In the genomic region with DNA sequence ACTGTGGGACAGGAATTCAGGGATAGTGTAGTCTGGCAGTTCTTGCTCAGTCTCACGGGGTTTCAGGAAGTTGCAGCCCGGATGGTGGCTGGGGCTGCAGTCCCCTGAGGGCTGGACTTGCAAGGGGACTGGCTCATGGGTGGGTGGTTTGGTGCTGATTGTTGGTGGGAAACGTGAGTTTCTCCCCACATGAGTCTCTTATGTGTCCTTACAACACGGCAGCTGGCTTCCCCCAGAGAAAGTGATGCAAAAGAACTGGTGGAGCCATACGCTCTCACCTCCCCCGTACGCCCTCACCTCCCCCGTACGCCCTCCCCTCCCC, we compare ENCODE assay signal across 23 cellular contexts.
DNase-seq lines count a peak whose midpoint lies in the region; ATAC-seq, FAIRE-seq and TF ChIP-seq lines count a peak whose summit lies in the region.
"Had no signal": no experiment of that assay in that cellular context is flagged by ENCODE, and none has a peak within 500 bp of the region (broad histone marks: within the 10 kb centered on the region; RNA-seq: fewer than 3 reads in every experiment).

No MANE protein-coding gene starts in this region.

- H4K91ac ChIP-seq in neuronal stem cell (ENCODE audit: low read depth, low read length, poor library complexity) = no peak overlapping the region

- peak overlapping the region; percentile 44 for H3K18ac ChIP-seq in neuronal stem cell (ENCODE audit: low read length)

- no peaks in the 10 kb centered on the region for H3K9me1 ChIP-seq in endothelial cell of umbilical vein (replicated peaks; ENCODE audit: control insufficient read depth, extremely low read depth, insufficient read depth, low read length)

- CTCF ChIA-PET in endothelial cell of umbilical vein (lab: Charles Lee) = no interaction called here

- no peak overlapping the region for H2AK5ac ChIP-seq in neuronal stem cell (ENCODE audit: low read depth, low read length)

- H3K23ac ChIP-seq in neuronal stem cell (ENCODE audit: low read depth, low read length, poor library complexity) = no peak overlapping the region

- H3K27me3 ChIP-seq in endothelial cell of umbilical vein (ENCODE audit: control insufficient read depth in 2 of 2, insufficient read depth in 2 of 2, low read length in 2 of 2) (no peaks in the 10 kb centered on the region), neuronal stem cell (ENCODE audit: control insufficient read depth in 3 of 3, insufficient read depth in 3 of 3, low read depth in 1 of 3, low read length in 3 of 3) (no peaks in the 10 kb centered on the region)

- H3K4me3 ChIP-seq in endothelial cell of umbilical vein (replicated peaks in 1 of 3; ENCODE audit: insufficient read depth in 1 of 3, low read depth in 1 of 3, low read length in 3 of 3) (no peak overlapping the region), neuronal stem cell (ENCODE audit: low read length in 2 of 2) (no peak overlapping the region)
- H3K4me3 ChIP-seq: HAP-1, PC-9, SK-N-MC had no signal

- H2AFZ ChIP-seq in endothelial cell of umbilical vein (ENCODE audit: low read depth, low read length) (no peak overlapping the region), neuronal stem cell (ENCODE audit: low read length) (no peak overlapping the region)
- H2AFZ ChIP-seq: PC-9 had no signal

- BruUV-seq in endothelial cell of umbilical vein (replicated peaks; lab: Mats Ljungman, UMichigan) = no TSS peak

- no peak overlapping the region for H3K9ac ChIP-seq in endothelial cell of umbilical vein (replicated peaks; ENCODE audit: extremely low read depth, insufficient read depth, low read length)
- H3K9ac ChIP-seq in neuronal stem cell (ENCODE audit: low read depth, low read length, poor library complexity) = no peak overlapping the region

- peak; percentile 33 for DNase-seq in M059J (ENCODE audit: low read depth)
- DNase-seq in endothelial cell of umbilical vein (ENCODE audit: low read depth, low spot score) = no peak
- no peak for DNase-seq in neuronal stem cell (ENCODE audit: low spot score)
- DNase-seq in omental fat pad (ENCODE audit: low spot score) = no peak
- no peak for DNase-seq in ACHN
- DNase-seq in activated CD4-positive, CD25-positive, alpha-beta regulatory T cell treated with anti-CD3 and anti-CD28 coated beads, Interleukin-2, amount 50 U/mL, for 72 hours = no peak
- DNase-seq: DMS53, EL, GF-D8, Karpas-422, NCI-H1048, NCI-H1417 treated with DMSO at 0.1 percent for 48 hours, NCI-H187, NCI-H446, NCI-H526 treated with DMSO at 0.1 percent for 48 hours, PC-9, RPMI8226, SHP77 treated with DMSO at 0.1 percent for 48 hours had no signal

- H3K36me3 ChIP-seq in endothelial cell of umbilical vein (ENCODE audit: control insufficient read depth in 2 of 2, extremely low read depth in 1 of 2, insufficient read depth in 2 of 2, low read length in 2 of 2) (peaks cover 0 to 2% of the 10 kb centered on the region in 2 experiments), neuronal stem cell (replicated peaks in 1 of 2; ENCODE audit: control insufficient read depth in 2 of 2, insufficient read depth in 2 of 2, low read length in 2 of 2) (no peaks in the 10 kb centered on the region)
- H3K36me3 ChIP-seq: HAP-1 had no signal

- H2BK12ac ChIP-seq in neuronal stem cell (ENCODE audit: low read length) = no peak overlapping the region

- dilution Hi-C loops in endothelial cell of umbilical vein (cut with MboI; ENCODE audit: extremely low pct_ligation_motif_present, low sequenced_read_pairs) = no loop called here

- H3K79me2 ChIP-seq in endothelial cell of umbilical vein (ENCODE audit: control insufficient read depth, insufficient read depth, low read length) = no peaks in the 10 kb centered on the region

- H2BK120ac ChIP-seq in neuronal stem cell (ENCODE audit: low read depth, low read length) = no peak overlapping the region

- no CpG with 5 or more reads among the region's 9 CpGs for whole genome bisulfite sequencing in neuronal stem cell (ENCODE audit: extremely low coverage in 2 of 2, insufficient read length in 2 of 2, insufficient replicate concordance in 1 of 2), 2 donors

- H3K9me3 ChIP-seq in endothelial cell of umbilical vein (replicated peaks; ENCODE audit: control insufficient read depth, insufficient read depth, low read length) (no peaks in the 10 kb centered on the region), neuronal stem cell (replicated peaks in 1 of 2; ENCODE audit: control insufficient read depth in 2 of 2, insufficient read depth in 1 of 2, low read depth in 1 of 2, low read length in 2 of 2) (no peaks in the 10 kb centered on the region)
- H3K9me3 ChIP-seq: HAP-1 had no signal

- H3K4ac ChIP-seq in neuronal stem cell (ENCODE audit: low read length) = no peak overlapping the region

- FAIRE-seq in endothelial cell of umbilical vein (lab: Jason Lieb, UNC) = no peak
- FAIRE-seq: D721Med had no signal

- no peaks in the 10 kb centered on the region for H3K79me1 ChIP-seq in neuronal stem cell (ENCODE audit: low read depth, low read length)

- H3K27ac ChIP-seq in C4-2B = peak overlapping the region; percentile 78
- H3K27ac ChIP-seq in endothelial cell of umbilical vein (ENCODE audit: insufficient read depth, low read depth, low read length) = peak overlapping the region; percentile 15
- no peak overlapping the region for H3K27ac ChIP-seq in neuronal stem cell (replicated peaks; ENCODE audit: low read length)
- H3K27ac ChIP-seq: PC-9, SK-N-MC had no signal

- in situ Hi-C loops in ACHN (cut with HindIII; ENCODE audit: low pct_ligation_motif_present, low pct_unique_long_range_greater_than_20kb, low sequenced_read_pairs) = no loop called here

- POLR2A ChIA-PET in endothelial cell of umbilical vein (lab: Charles Lee) = no interaction called here

- H4K20me1 ChIP-seq in endothelial cell of umbilical vein (replicated peaks; ENCODE audit: control insufficient read depth, extremely low read depth, insufficient read depth, low read length) = no peaks in the 10 kb centered on the region

- H3K4me1 ChIP-seq in endothelial cell of umbilical vein (ENCODE audit: control insufficient read depth, extremely low read depth, insufficient read depth, low read length) (peaks cover 46% of the 10 kb centered on the region), neuronal stem cell (ENCODE audit: control insufficient read depth in 2 of 2, insufficient read depth in 1 of 2, low read depth in 1 of 2, low read length in 2 of 2) (peaks cover 2 to 8% of the 10 kb centered on the region in 2 donors)
- H3K4me1 ChIP-seq: HAP-1 had no signal

- no peak overlapping the region for H2BK5ac ChIP-seq in neuronal stem cell (ENCODE audit: low read length)

- no peak for TF ChIP-seq POLR2A in endothelial cell of umbilical vein (IDR thresholded peaks at IDR 0.05; ENCODE audit: low read depth, low read length)

- intact Hi-C loops in endothelial cell of umbilical vein (cut with micrococcal nuclease) = loop anchor here (10.0 kb wide), 1 partner anchor 1573 kb away; no protein-coding TSS in a partner anchor

- H2BK15ac ChIP-seq in neuronal stem cell (ENCODE audit: low read length) = no peak overlapping the region

- H3K4me2 ChIP-seq in endothelial cell of umbilical vein (ENCODE audit: insufficient read depth, low read length) (no peak overlapping the region), neuronal stem cell (ENCODE audit: insufficient read depth, low read length, poor library complexity, severe bottlenecking) (no peak overlapping the region)
- H3K4me2 ChIP-seq: PC-9 had no signal

- no peak overlapping the region for H3K14ac ChIP-seq in neuronal stem cell (ENCODE audit: low read length)

- no peak for ATAC-seq in omental fat pad (ENCODE audit: low FRiP score)
- ATAC-seq in HG03354 (IDR thresholded peaks at IDR 0.05; ENCODE audit: poor library complexity, severe bottlenecking, unreplicated experiment) = no peak

- no peak overlapping the region for H4K8ac ChIP-seq in neuronal stem cell (ENCODE audit: low read depth, low read length)

- no peak for TF ChIP-seq CTCF in C4-2B (conservative IDR thresholded peaks at IDR 0.05)
- no peak for TF ChIP-seq CTCF in endothelial cell of umbilical vein (IDR thresholded peaks at IDR 0.05; ENCODE audit: extremely low read depth in 1 of 2, insufficient read depth in 1 of 2, low read depth in 1 of 2, low read length in 2 of 2)
- TF ChIP-seq CTCF in omental fat pad (IDR thresholded peaks at IDR 0.05) = no peak

TF ChIP-seq in endothelial cell of umbilical vein, 7 proteins besides CTCF, POLR2A, EP300 and RAD21:
- TF ChIP-seq, protein P1, sequence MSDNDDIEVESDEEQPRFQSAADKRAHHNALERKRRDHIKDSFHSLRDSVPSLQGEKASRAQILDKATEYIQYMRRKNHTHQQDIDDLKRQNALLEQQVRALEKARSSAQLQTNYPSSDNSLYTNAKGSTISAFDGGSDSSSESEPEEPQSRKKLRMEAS (IDR thresholded peaks at IDR 0.05; ENCODE audit: insufficient read depth, insufficient read length) = no peak
- no peak for TF ChIP-seq EZH2 (IDR thresholded peaks at IDR 0.05; ENCODE audit: borderline replicate concordance, low read depth, low read length, severe bottlenecking)
- TF ChIP-seq JUN (IDR thresholded peaks at IDR 0.05; ENCODE audit: borderline replicate concordance, insufficient read depth, insufficient read length, low read depth) = no peak
- TF ChIP-seq POLR2AphosphoS5 (IDR thresholded peaks at IDR 0.05; ENCODE audit: insufficient read depth, low read depth, low read length) = no peak
- TF ChIP-seq MYC (IDR thresholded peaks at IDR 0.05; ENCODE audit: low read depth, low read length) = no peak
- TF ChIP-seq GATA2 (IDR thresholded peaks at IDR 0.05; ENCODE audit: insufficient read depth, insufficient read length, low read depth, low read length) = no peak
- no peak for TF ChIP-seq FOS (IDR thresholded peaks at IDR 0.05; ENCODE audit: borderline replicate concordance, insufficient read depth, low read length)
TF ChIP-seq in endothelial cell of umbilical vein: peak in this region for 0.
